In the genomic region with DNA sequence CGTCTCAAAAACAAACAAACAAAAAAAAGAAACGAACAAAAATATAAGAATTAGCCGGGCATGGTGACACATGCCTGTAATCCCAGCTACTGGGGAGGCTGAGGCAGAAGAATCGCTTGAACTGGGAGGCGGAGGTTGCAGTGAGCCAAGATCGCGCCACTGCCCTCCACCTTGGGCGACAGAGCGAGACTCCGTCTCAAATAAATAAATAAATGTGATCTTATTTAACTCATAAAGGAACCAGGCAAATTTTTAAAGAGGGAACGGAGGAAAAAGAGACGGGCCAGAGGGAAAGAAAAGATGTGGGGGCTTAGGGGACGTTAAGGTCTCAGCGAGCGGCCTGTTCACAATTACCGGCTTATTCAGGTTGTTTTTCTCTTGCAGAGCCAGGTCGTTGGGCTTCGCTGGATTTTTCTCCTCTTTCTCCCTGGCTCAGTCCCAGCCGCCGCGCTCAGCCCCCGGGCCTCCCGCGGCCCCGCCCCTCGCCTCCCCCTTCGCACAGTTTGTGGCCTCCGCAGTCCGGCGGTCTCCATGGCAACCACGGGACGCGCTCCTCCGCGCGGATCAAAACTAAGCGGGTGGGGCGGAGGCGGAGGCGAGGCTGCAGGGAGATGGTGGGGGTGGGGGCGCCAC, we compare ENCODE assay signal across 8 cellular contexts. TPM values are rescaled to one million over a fixed set of nuclear protein-coding genes. Genes with fewer than 3 reads are reported as not detected.
DNase-seq lines count a peak whose midpoint lies in the region; ATAC-seq and TF ChIP-seq lines count a peak whose summit lies in the region.

No MANE protein-coding gene starts in this region.

- TF ChIP-seq EP300 in Ishikawa (IDR thresholded peaks at IDR 0.05; ENCODE audit: borderline replicate concordance): no peak
- TF ChIP-seq EP300 in tibial nerve (IDR thresholded peaks at IDR 0.05): no peak

- intact Hi-C loops in Calu3 (cut with micrococcal nuclease; ENCODE audit: unreplicated experiment): no loop called here
- intact Hi-C loops in activated CD4-positive, alpha-beta T cell treated with anti-CD3 and anti-CD28 coated beads, Interleukin-2, amount 10 ng/mL, durations not matched to agents 24 days and 14 days (cut with micrococcal nuclease): no loop called here

- BruUV-seq in Calu3 (replicated peaks; lab: Mats Ljungman, UMichigan): no TSS peak

- H3K27me3 Mint-ChIP-seq in Calu3 (ENCODE audit: unreplicated experiment): peaks cover 82% of the 10 kb centered on the region
- H3K27me3 Mint-ChIP-seq in activated CD4-positive, alpha-beta T cell treated with anti-CD3 and anti-CD28 coated beads, Interleukin-2, amount 10 ng/mL, durations not matched to agents 24 days and 14 days: peaks cover 63% of the 10 kb centered on the region

- TF ChIP-seq RAD21 in Ishikawa (IDR thresholded peaks at IDR 0.05; ENCODE audit: low read depth): no peak

- WGBS in mesodermal cell (ENCODE audit: insufficient coverage in 2 of 2), 2 experiments: 1 to 10% methylated on average over 15 to 16 of the region's 41 CpGs
- WGBS in tibial nerve, 2 donors: 4% methylated on average over 40 to 41 of the region's 41 CpGs

- CTCF ChIA-PET in Calu3 (lab: Charles Lee): no interaction called here

- no peak overlapping the region for H3K27ac Mint-ChIP-seq in Calu3 (ENCODE audit: unreplicated experiment)
- no peak overlapping the region for H3K27ac Mint-ChIP-seq in activated CD4-positive, alpha-beta T cell treated with anti-CD3 and anti-CD28 coated beads, Interleukin-2, amount 10 ng/mL, durations not matched to agents 24 days and 14 days

- H3K4me1 ChIP-seq in RWPE2 (ENCODE audit: insufficient read depth, poor library complexity, severe bottlenecking) (peaks cover 7% of the 10 kb centered on the region), mesodermal cell (ENCODE audit: control insufficient read depth, insufficient read depth, low read length, poor library complexity, severe bottlenecking) (peaks cover 3% of the 10 kb centered on the region), tibial nerve (peaks cover 0 to 41% (median 21%) of the 10 kb centered on the region in 4 donors)

- no peaks in the 10 kb centered on the region for H3K36me3 Mint-ChIP-seq in Calu3 (ENCODE audit: insufficient read depth, unreplicated experiment)
- H3K36me3 Mint-ChIP-seq in activated CD4-positive, alpha-beta T cell treated with anti-CD3 and anti-CD28 coated beads, Interleukin-2, amount 10 ng/mL, durations not matched to agents 24 days and 14 days (ENCODE audit: low read depth): no peaks in the 10 kb centered on the region

- TF ChIP-seq CTCF in Calu3 (IDR thresholded peaks at IDR 0.05; ENCODE audit: unreplicated experiment) (no peak), RWPE2 (IDR thresholded peaks at IDR 0.05; ENCODE audit: poor library complexity, severe bottlenecking) (no peak), tibial nerve (IDR thresholded peaks at IDR 0.05) (no peak)

- DNase-seq in Calu3 (peak; percentile 82), RWPE2 (ENCODE audit: low spot score) (peak; percentile 80), epidermal melanocyte (ENCODE audit: insufficient read length, low spot score) (peak; percentile 81), tibial nerve (ENCODE audit: low spot score in 2 of 2) (peak; percentile 35 to 58), T-helper 9 cell (no peak)
- no peak for DNase-seq in activated CD4-positive, alpha-beta T cell treated with anti-CD3 and anti-CD28 coated beads, Interleukin-2, amount 10 ng/mL, durations not matched to agents 24 days and 14 days

- ATAC-seq in RWPE2 (ENCODE audit: low read depth): peak; percentile 29

- H3K36me3 ChIP-seq in RWPE2 (ENCODE audit: low read depth): no peaks in the 10 kb centered on the region
- H3K36me3 ChIP-seq in mesodermal cell (ENCODE audit: control insufficient read depth, insufficient read depth, low read length): peaks cover 4% of the 10 kb centered on the region
- no peaks in the 10 kb centered on the region for H3K36me3 ChIP-seq in tibial nerve

- H3K27ac ChIP-seq in RWPE2 (ENCODE audit: poor library complexity, severe bottlenecking) (no peak overlapping the region), mesodermal cell (ENCODE audit: low read depth, low read length, severe bottlenecking) (peak overlapping the region; percentile 88), tibial nerve (peak overlapping the region in 2 of 4 donors; percentile 2 to 54)

- H3K4me3 ChIP-seq in RWPE2 (ENCODE audit: severe bottlenecking): peak overlapping the region; percentile 20
- H3K4me3 ChIP-seq in mesodermal cell (ENCODE audit: extremely low read depth, insufficient read depth, low read length, poor library complexity, severe bottlenecking): peak overlapping the region; percentile 3
- H3K4me3 ChIP-seq in tibial nerve: peak overlapping the region; percentile 1 to 47 (median 15)

- no peaks in the 10 kb centered on the region for H3K27me3 ChIP-seq in RWPE2 (ENCODE audit: insufficient read depth, poor library complexity, severe bottlenecking)
- H3K27me3 ChIP-seq in tibial nerve: peaks cover 0 to 45% of the 10 kb centered on the region in 2 donors

- peaks cover 6% of the 10 kb centered on the region for H3K4me1 Mint-ChIP-seq in Calu3 (ENCODE audit: low read depth, unreplicated experiment)
- H3K4me1 Mint-ChIP-seq in activated CD4-positive, alpha-beta T cell treated with anti-CD3 and anti-CD28 coated beads, Interleukin-2, amount 10 ng/mL, durations not matched to agents 24 days and 14 days: peaks cover 2% of the 10 kb centered on the region

- no peak for TF ChIP-seq POLR2A in tibial nerve (IDR thresholded peaks at IDR 0.05)

- H3K4me3 Mint-ChIP-seq in Calu3 (ENCODE audit: low read depth, unreplicated experiment): peak overlapping the region; percentile 20
- no peak overlapping the region for H3K4me3 Mint-ChIP-seq in activated CD4-positive, alpha-beta T cell treated with anti-CD3 and anti-CD28 coated beads, Interleukin-2, amount 10 ng/mL, durations not matched to agents 24 days and 14 days

- H3K9me3 ChIP-seq in RWPE2 (ENCODE audit: severe bottlenecking) (no peaks in the 10 kb centered on the region), mesodermal cell (ENCODE audit: control insufficient read depth, low read length) (peaks cover 4% of the 10 kb centered on the region), tibial nerve (no peaks in the 10 kb centered on the region)

- H3K9me3 Mint-ChIP-seq in Calu3 (ENCODE audit: low read depth, unreplicated experiment): no peaks in the 10 kb centered on the region
- H3K9me3 Mint-ChIP-seq in activated CD4-positive, alpha-beta T cell treated with anti-CD3 and anti-CD28 coated beads, Interleukin-2, amount 10 ng/mL, durations not matched to agents 24 days and 14 days: no peaks in the 10 kb centered on the region

TF ChIP-seq in Ishikawa, 13 proteins besides CTCF, POLR2A, EP300 and RAD21:
- TF ChIP-seq NFIC (IDR thresholded peaks at IDR 0.05): peak; percentile 78
- TF ChIP-seq CREB1 (IDR thresholded peaks at IDR 0.05; ENCODE audit: low read depth): no peak
- TF ChIP-seq FOXM1 (IDR thresholded peaks at IDR 0.05; ENCODE audit: borderline replicate concordance, low read depth): no peak
- TF ChIP-seq TAF1 (IDR thresholded peaks at IDR 0.05; ENCODE audit: low read depth): 0 out of 2 replicates have a peak, but pooled peaks have one; percentile 23
- peak; percentile 42 for TF ChIP-seq EGR1 (IDR thresholded peaks at IDR 0.05)

RNA-seq across cellular contexts. Expression of gene CCDC8, which starts 2.8 kb away (rescaled TPM):
- total RNA-seq in Calu3 (2022): not detected in 2 replicates
- polyA plus RNA-seq in mesodermal cell (2013, experiment 1 of 2): 16.4 TPM
- 15.8 TPM for polyA plus RNA-seq in mesodermal cell (2013, experiment 2 of 2)
- total RNA-seq in tibial nerve: 1 to 10 TPM; 2.8 to 7.3 (median 5.0) TPM
- total RNA-seq in activated CD4-positive, alpha-beta T cell treated with anti-CD3 and anti-CD28 coated beads, Interleukin-2, amount 10 ng/mL, durations not matched to agents 24 days and 14 days: not detected in 2 replicates

RNA-seq across cellular contexts. Expression of gene PNMA8C, which starts 12.5 kb away (rescaled TPM):
- total RNA-seq in Calu3 (2022): not detected in 2 replicates
- polyA plus RNA-seq in mesodermal cell (2013, experiment 1 of 2): 0.74 TPM
- 0.61 TPM for polyA plus RNA-seq in mesodermal cell (2013, experiment 2 of 2)
- total RNA-seq in tibial nerve: under 1 TPM in 1 of 4 donors, not detected in 3; 0.30 TPM
- total RNA-seq in activated CD4-positive, alpha-beta T cell treated with anti-CD3 and anti-CD28 coated beads, Interleukin-2, amount 10 ng/mL, durations not matched to agents 24 days and 14 days: not detected in 2 replicates

RNA-seq across cellular contexts. Expression of gene PNMA8A, which starts 55.2 kb away (rescaled TPM):
- total RNA-seq in Calu3 (2022): 0.49 and 0.61 TPM in 2 replicates
- 21.3 TPM for polyA plus RNA-seq in mesodermal cell (2013, experiment 1 of 2)
- polyA plus RNA-seq in mesodermal cell (2013, experiment 2 of 2): 20.6 TPM
- total RNA-seq in tibial nerve: 1 to 10 TPM in 3 of 4 donors, under 1 TPM in 1; 0.90 to 7.4 (median 3.4) TPM
- not detected in 2 replicates for total RNA-seq in activated CD4-positive, alpha-beta T cell treated with anti-CD3 and anti-CD28 coated beads, Interleukin-2, amount 10 ng/mL, durations not matched to agents 24 days and 14 days

Comparison
In these comparisons a context has a peak if more than half of its experiments do, and no peak if none do; other contexts are left out.
1. DNase-seq: peak in Calu3 (single experiment), RWPE2 (single experiment), epidermal melanocyte (single experiment) and tibial nerve (2 of 2); none in T-helper 9 cell (single experiment) and activated CD4-positive, alpha-beta T cell treated with anti-CD3 and anti-CD28 coated beads, Interleukin-2, amount 10 ng/mL, durations not matched to agents 24 days and 14 days (single experiment).
2. Peak in every context shown above with its lines, with median percentiles within 50 percentile points of each other: H3K4me3 ChIP-seq.